In genomic region chr12:117098071-117098360, GRCh38 we compare ENCODE assay signal across 9 cellular contexts. TPM values are rescaled to one million over a fixed set of nuclear protein-coding genes. Genes with fewer than 3 reads are reported as not detected.
DNase-seq lines count a peak whose midpoint lies in the region; ATAC-seq, FAIRE-seq and TF ChIP-seq lines count a peak whose summit lies in the region.
"Had no signal": no experiment of that assay in that cellular context is flagged by ENCODE, and none has a peak within 500 bp of the region (broad histone marks: within the 10 kb centered on the region; RNA-seq: fewer than 3 reads in every experiment).

No MANE protein-coding gene starts in this region.

- no peak for TF ChIP-seq CTCF in MM.1S (IDR thresholded peaks at IDR 0.05; ENCODE audit: low read length)
- no peak for TF ChIP-seq CTCF in endothelial cell (IDR thresholded peaks at IDR 0.05; ENCODE audit: unreplicated experiment)
- TF ChIP-seq CTCF in prostate gland (IDR thresholded peaks at IDR 0.05) = no peak

- H4K20me1 ChIP-seq in MM.1S (ENCODE audit: insufficient read depth, low read length) = no peaks in the 10 kb centered on the region

- no peaks in the 10 kb centered on the region for H3K9me2 ChIP-seq in MM.1S (replicated peaks; ENCODE audit: insufficient read depth, low read length)

- H3K9me3 ChIP-seq in MM.1S (replicated peaks; ENCODE audit: insufficient read depth, low read length) = no peaks in the 10 kb centered on the region
- no peaks in the 10 kb centered on the region for H3K9me3 ChIP-seq in prostate gland

- H2AFZ ChIP-seq in MM.1S (ENCODE audit: low read length) = no peak overlapping the region

- peaks cover 3% of the 10 kb centered on the region for H3K36me3 Mint-ChIP-seq in endothelial cell (ENCODE audit: low read depth, unreplicated experiment)

- H3K36me3 ChIP-seq in MM.1S (replicated peaks; ENCODE audit: insufficient read depth, low read length) (no peaks in the 10 kb centered on the region), prostate gland (no peaks in the 10 kb centered on the region)

- intact Hi-C loops in prostate gland (cut with DNase I) = no loop called here

- no peak overlapping the region for H3K27ac Mint-ChIP-seq in endothelial cell (ENCODE audit: unreplicated experiment)

- no peak for FAIRE-seq in RCC 7860 (lab: Jason Lieb, UNC)

- H3K4me3 ChIP-seq in GM08714 (ENCODE audit: low read length) = peak overlapping the region; percentile 70; the same call in 1 of the 2 replicates
- H3K4me3 ChIP-seq in MM.1S (ENCODE audit: low read length) = peak overlapping the region; percentile 69
- peak overlapping the region; percentile 42 to 54 for H3K4me3 ChIP-seq in prostate gland

- H3K79me2 ChIP-seq in MM.1S (ENCODE audit: low read length) = 0 out of 2 replicates have a peak, but pooled peaks cover 4% of the 10 kb centered on the region

- H3K4me2 ChIP-seq in MM.1S (ENCODE audit: low read depth, low read length) = peak overlapping the region; percentile 72; the same call in 1 of the 2 replicates

- peaks cover 16% of the 10 kb centered on the region for H3K27me3 Mint-ChIP-seq in endothelial cell (ENCODE audit: unreplicated experiment)

- DNase-seq in MM.1S (no peak), endothelial cell (ENCODE audit: low spot score) (no peak), prostate gland (ENCODE audit: low spot score) (no peak), RCC 7860 (ENCODE audit: low spot score) (no peak), SKM-1 (lab: John Stamatoyannopoulos, UW; ENCODE audit: unreplicated experiment) (no peak), NAMALWA (ENCODE audit: low spot score) (no peak)
- DNase-seq: NCI-H1417 treated with DMSO at 0.1 percent for 48 hours had no signal

- H3F3A ChIP-seq in MM.1S (ENCODE audit: insufficient read depth, low read length) = no peaks in the 10 kb centered on the region

- peaks cover 10% of the 10 kb centered on the region for H3K4me1 Mint-ChIP-seq in endothelial cell (ENCODE audit: unreplicated experiment)

- no peak for ATAC-seq in HG03342 (IDR thresholded peaks at IDR 0.05; ENCODE audit: unreplicated experiment)

- no peaks in the 10 kb centered on the region for H3K9me3 Mint-ChIP-seq in endothelial cell (ENCODE audit: unreplicated experiment)

- H3K9ac ChIP-seq in MM.1S (ENCODE audit: low read length) = no peak overlapping the region; the same call in 1 of the 2 replicates

- H3K4me1 ChIP-seq in MM.1S (ENCODE audit: low read length) (no peaks in the 10 kb centered on the region), prostate gland (replicated peaks) (no peaks in the 10 kb centered on the region)

- H3K27me3 ChIP-seq in MM.1S (replicated peaks; ENCODE audit: insufficient read depth, low read length) (no peaks in the 10 kb centered on the region), prostate gland (replicated peaks; ENCODE audit: insufficient read depth) (no peaks in the 10 kb centered on the region)

- WGBS in prostate gland = 49% methylated on average over 3 of the region's 3 CpGs

- no peak for TF ChIP-seq POLR2A in prostate gland (IDR thresholded peaks at IDR 0.05)

- H3K27ac ChIP-seq in MM.1S (ENCODE audit: low read length) (no peak overlapping the region), prostate gland (no peak overlapping the region)

- H3K4me3 Mint-ChIP-seq in endothelial cell (ENCODE audit: unreplicated experiment) = peak overlapping the region; percentile 83

RNA-seq across cellular contexts. Expression of gene TESC, which starts 1.2 kb away (rescaled TPM):
- total RNA-seq in endothelial cell (ENCODE audit: unreplicated experiment) (3.9 TPM), prostate gland (10 to 100 TPM; 11.8 to 32.4 TPM)
